Comparison of ENCODE assay signal across 16 cellular contexts in the genomic region with DNA sequence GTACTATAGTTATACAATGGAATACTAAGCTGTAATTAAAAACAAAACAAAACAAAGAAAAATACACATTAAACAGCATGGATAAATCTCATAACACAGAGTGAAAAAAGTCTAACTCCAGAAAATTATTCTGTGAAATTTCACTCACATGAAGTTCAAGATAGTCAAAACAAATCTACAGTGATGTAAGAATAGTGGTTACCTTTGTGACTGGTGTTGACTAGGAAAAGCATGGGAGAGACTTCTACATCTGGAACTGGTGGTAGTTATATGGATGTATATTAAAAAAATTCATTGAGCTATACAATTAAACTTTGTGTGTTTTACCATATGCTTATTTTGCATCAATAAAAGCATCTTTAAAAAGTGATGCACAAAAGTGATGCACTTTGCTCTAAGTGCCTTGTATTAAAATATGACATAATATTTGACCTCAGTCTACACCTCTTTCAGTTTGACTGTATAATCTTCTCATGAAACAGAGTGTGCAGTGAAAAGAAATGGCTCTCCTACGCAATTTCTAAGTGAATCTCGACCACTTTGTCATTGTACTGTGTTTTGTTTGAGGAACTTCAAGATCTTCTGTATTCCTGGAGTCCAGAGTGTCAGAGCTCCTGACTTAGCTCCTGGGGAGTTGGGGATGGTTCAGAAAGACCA. TPM values are rescaled to one million over a fixed set of nuclear protein-coding genes. Genes with fewer than 3 reads are reported as not detected.
DNase-seq lines count a peak whose midpoint lies in the region; ATAC-seq and TF ChIP-seq lines count a peak whose summit lies in the region.
"Had no signal": no experiment of that assay in that cellular context is flagged by ENCODE, and none has a peak within 500 bp of the region (broad histone marks: within the 10 kb centered on the region; RNA-seq: fewer than 3 reads in every experiment).

No MANE protein-coding gene starts in this region.

- no peaks in the 10 kb centered on the region for H3K9me3 ChIP-seq in smooth muscle cell (replicated peaks; ENCODE audit: low read depth)
- H3K9me3 ChIP-seq: right lobe of liver had no signal

- H3K9me3 Mint-ChIP-seq in activated naive CD8-positive, alpha-beta T cell treated with anti-CD3 and anti-CD28 coated beads, Interleukin-2, amount 50 U/mL, for 24 hours = no peaks in the 10 kb centered on the region

- no peak overlapping the region for H3K4me3 ChIP-seq in smooth muscle cell
- H3K4me3 ChIP-seq: BLaER1 treated with 17β-estradiol and CSF1 and Interleukin-3, amounts not matched to agents 10 nM and 100 nM; right lobe of liver had no signal

- no peaks in the 10 kb centered on the region for H3F3A ChIP-seq in smooth muscle cell (ENCODE audit: low read depth)

- no peak for TF ChIP-seq CTCF in smooth muscle cell (IDR thresholded peaks at IDR 0.05; ENCODE audit: borderline replicate concordance, insufficient read depth, poor library complexity, severe bottlenecking)

- H3K4me1 ChIP-seq in smooth muscle cell (ENCODE audit: low read depth) = no peaks in the 10 kb centered on the region
- H3K4me1 ChIP-seq: BLaER1 treated with 17β-estradiol and CSF1 and Interleukin-3, amounts not matched to agents 10 nM and 100 nM; right lobe of liver had no signal

- H4K20me1 ChIP-seq in smooth muscle cell (ENCODE audit: low read depth) = no peaks in the 10 kb centered on the region
- H4K20me1 ChIP-seq: BLaER1 treated with 17β-estradiol and CSF1 and Interleukin-3, amounts not matched to agents 10 nM and 100 nM had no signal

- whole genome bisulfite sequencing in smooth muscle cell (ENCODE audit: low lambda C conversion rate) = 93% methylated on average over 2 of the region's 2 CpGs

- no peaks in the 10 kb centered on the region for H3K79me2 ChIP-seq in smooth muscle cell (ENCODE audit: low read depth)

- no peak overlapping the region for H3K27ac ChIP-seq in smooth muscle cell (ENCODE audit: low read depth)
- H3K27ac ChIP-seq: BLaER1 treated with 17β-estradiol and CSF1 and Interleukin-3, amounts not matched to agents 10 nM and 100 nM; KMS-11; right lobe of liver had no signal

- peaks cover 64% of the 10 kb centered on the region for H3K4me1 Mint-ChIP-seq in activated naive CD8-positive, alpha-beta T cell treated with anti-CD3 and anti-CD28 coated beads, Interleukin-2, amount 50 U/mL, for 24 hours

- H3K27me3 ChIP-seq in smooth muscle cell (ENCODE audit: low read depth) = no peaks in the 10 kb centered on the region
- H3K27me3 ChIP-seq: BLaER1 treated with 17β-estradiol and CSF1 and Interleukin-3, amounts not matched to agents 10 nM and 100 nM; right lobe of liver had no signal

- H3K27me3 Mint-ChIP-seq in activated naive CD8-positive, alpha-beta T cell treated with anti-CD3 and anti-CD28 coated beads, Interleukin-2, amount 50 U/mL, for 24 hours = no peaks in the 10 kb centered on the region

- no peak overlapping the region for H3K9ac ChIP-seq in smooth muscle cell (ENCODE audit: low read depth)
- H3K9ac ChIP-seq: BLaER1 treated with 17β-estradiol and CSF1 and Interleukin-3, amounts not matched to agents 10 nM and 100 nM; KMS-11 had no signal

- H3K4me2 ChIP-seq in smooth muscle cell = no peak overlapping the region
- H3K4me2 ChIP-seq: BLaER1 treated with 17β-estradiol and CSF1 and Interleukin-3, amounts not matched to agents 10 nM and 100 nM; KMS-11 had no signal

- H3K4me3 Mint-ChIP-seq in activated naive CD8-positive, alpha-beta T cell treated with anti-CD3 and anti-CD28 coated beads, Interleukin-2, amount 50 U/mL, for 24 hours = no peak overlapping the region

- no peak overlapping the region for H2AFZ ChIP-seq in smooth muscle cell (ENCODE audit: low read depth)

- H3K36me3 Mint-ChIP-seq in activated naive CD8-positive, alpha-beta T cell treated with anti-CD3 and anti-CD28 coated beads, Interleukin-2, amount 50 U/mL, for 24 hours (ENCODE audit: low read depth) = peaks cover 70% of the 10 kb centered on the region

- no peaks in the 10 kb centered on the region for H3K36me3 ChIP-seq in smooth muscle cell (ENCODE audit: low read depth)
- H3K36me3 ChIP-seq: BLaER1 treated with 17β-estradiol and CSF1 and Interleukin-3, amounts not matched to agents 10 nM and 100 nM; right lobe of liver had no signal

- no peak overlapping the region for H3K27ac Mint-ChIP-seq in activated naive CD8-positive, alpha-beta T cell treated with anti-CD3 and anti-CD28 coated beads, Interleukin-2, amount 50 U/mL, for 24 hours

- DNase-seq in activated naive CD8-positive, alpha-beta T cell treated with anti-CD3 and anti-CD28 coated beads, Interleukin-2, amount 50 U/mL, for 24 hours = no peak
- DNase-seq in smooth muscle cell (lab: John Stamatoyannopoulos, UW; ENCODE audit: unreplicated experiment) (no peak), NCI-H524 (lab: John Stamatoyannopoulos, UW) (no peak), mucosa of gallbladder (ENCODE audit: low spot score) (no peak)
- DNase-seq: effector memory CD4-positive, alpha-beta T cell; mammary epithelial cell; NCI-H1417; NCI-H446; right lobe of liver; stimulated activated naive CD4-positive, alpha-beta T cell had no signal

- ATAC-seq in GM18499 (IDR thresholded peaks at IDR 0.05; ENCODE audit: insufficient read depth, unreplicated experiment) = peak; percentile 87
- peak; percentile 42 for ATAC-seq in GM21367 (IDR thresholded peaks at IDR 0.05; ENCODE audit: unreplicated experiment)
- ATAC-seq in HG03045 (IDR thresholded peaks at IDR 0.05; ENCODE audit: unreplicated experiment) = peak; percentile 73
- peak; percentile 33 for ATAC-seq in activated naive CD8-positive, alpha-beta T cell treated with anti-CD3 and anti-CD28 coated beads, Interleukin-2, amount 50 U/mL, for 24 hours
- ATAC-seq: HCT116, right lobe of liver had no signal

RNA-seq across cellular contexts. Expression of a gene that starts 28.0 kb away (rescaled TPM):
- total RNA-seq in smooth muscle cell (0.85 and 8.4 TPM in 2 replicates), mucosa of gallbladder (4.8 TPM)
- 0.89 TPM in 1 of 2 replicates, not detected in the other for polyA plus RNA-seq in smooth muscle cell

Comparison
In these comparisons a context has a peak if more than half of its experiments do, and no peak if none do; other contexts are left out.
1. ATAC-seq: peak in every context shown above with its lines; median percentile 87 in GM18499; 73 in HG03045; 42 in GM21367; 33 in activated naive CD8-positive, alpha-beta T cell treated with anti-CD3 and anti-CD28 coated beads, Interleukin-2, amount 50 U/mL, for 24 hours.